ENCODE assay signal across 8 cellular contexts in the genomic region with DNA sequence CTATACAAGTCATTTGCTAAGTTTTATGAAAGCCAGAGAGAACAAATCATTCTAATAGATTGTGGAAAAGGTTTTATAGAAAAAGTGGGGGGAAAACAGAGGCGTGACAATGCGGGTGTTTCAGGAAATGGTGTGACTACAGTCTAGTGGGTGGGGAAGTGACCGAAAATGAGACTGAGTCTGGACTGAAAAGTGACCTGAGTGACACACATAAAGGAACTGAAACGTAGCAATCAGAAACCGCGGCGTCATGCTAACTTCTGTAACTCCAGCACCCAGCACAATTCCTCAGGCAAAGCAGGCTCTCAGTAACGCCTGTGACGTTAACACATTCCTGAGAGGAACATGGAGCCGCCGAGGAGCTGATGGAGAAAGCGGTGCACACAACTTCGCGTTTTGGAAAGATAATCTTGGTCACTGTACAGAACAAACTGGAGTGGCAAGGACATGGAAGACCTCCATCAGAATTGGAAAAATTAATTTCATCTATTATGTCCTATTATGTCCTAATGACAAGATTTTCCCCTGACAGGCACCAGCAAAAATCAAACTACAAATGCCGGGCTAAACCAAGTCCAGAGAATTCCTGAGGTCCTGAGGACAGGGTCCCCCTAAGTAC. TPM values are rescaled to one million over a fixed set of nuclear protein-coding genes. Genes with fewer than 3 reads are reported as not detected.
DNase-seq lines count a peak whose midpoint lies in the region; ATAC-seq and TF ChIP-seq lines count a peak whose summit lies in the region.

No MANE protein-coding gene starts in this region.

- H3K4me1 ChIP-seq in naive thymus-derived CD4-positive, alpha-beta T cell (ENCODE audit: control insufficient read depth in 2 of 2, insufficient read depth in 2 of 2, low read length in 2 of 2): peaks cover 45 to 77% of the 10 kb centered on the region in 2 donors

- H3K36me3 Mint-ChIP-seq in CD14-positive monocyte: no peaks in the 10 kb centered on the region
- H3K36me3 Mint-ChIP-seq in naive thymus-derived CD4-positive, alpha-beta T cell: peaks cover 3 to 47% (median 17%) of the 10 kb centered on the region in 5 donors

- POLR2A ChIA-PET in naive thymus-derived CD4-positive, alpha-beta T cell (lab: Charles Lee): no interaction called here

- TF ChIP-seq CTCF in CD14-positive monocyte (IDR thresholded peaks at IDR 0.05): no peak

- H3K4me3 ChIP-seq in naive thymus-derived CD4-positive, alpha-beta T cell (ENCODE audit: low read length): peak overlapping the region; percentile 0

- H3K27ac Mint-ChIP-seq in CD14-positive monocyte: no peak overlapping the region
- no peak overlapping the region for H3K27ac Mint-ChIP-seq in naive thymus-derived CD4-positive, alpha-beta T cell

- no peaks in the 10 kb centered on the region for H3K9me3 Mint-ChIP-seq in CD14-positive monocyte
- H3K9me3 Mint-ChIP-seq in naive thymus-derived CD4-positive, alpha-beta T cell: peaks cover 0 to 9% (median 0%) of the 10 kb centered on the region in 11 donors

- ATAC-seq in GM19395 (IDR thresholded peaks at IDR 0.05; ENCODE audit: unreplicated experiment) (peak; percentile 87), HG03378 (IDR thresholded peaks at IDR 0.05; ENCODE audit: unreplicated experiment) (peak; percentile 91)
- ATAC-seq in naive thymus-derived CD4-positive, alpha-beta T cell: peak; percentile 73

- no peaks in the 10 kb centered on the region for H3K36me3 ChIP-seq in naive thymus-derived CD4-positive, alpha-beta T cell (ENCODE audit: control insufficient read depth in 2 of 3, insufficient read depth in 3 of 3, low read length in 3 of 3)

- H3K4me3 Mint-ChIP-seq in CD14-positive monocyte: no peak overlapping the region
- H3K4me3 Mint-ChIP-seq in naive thymus-derived CD4-positive, alpha-beta T cell: no peak overlapping the region

- no peaks in the 10 kb centered on the region for H3K27me3 Mint-ChIP-seq in CD14-positive monocyte (ENCODE audit: low read depth in 3 of 3)
- no peaks in the 10 kb centered on the region for H3K27me3 Mint-ChIP-seq in naive thymus-derived CD4-positive, alpha-beta T cell

- intact Hi-C loops in CD14-positive monocyte (cut with micrococcal nuclease): no loop called here
- intact Hi-C loops in naive thymus-derived CD4-positive, alpha-beta T cell (cut with micrococcal nuclease): loop anchor here in 1 of 2 donors (10.0 kb wide), 1 partner anchor 726 kb away; no protein-coding TSS in a partner anchor

- H3K9me3 ChIP-seq in naive thymus-derived CD4-positive, alpha-beta T cell (ENCODE audit: control insufficient read depth in 2 of 3, low read length in 3 of 3): no peaks in the 10 kb centered on the region

- H3K4me1 Mint-ChIP-seq in CD14-positive monocyte: peaks cover 6% of the 10 kb centered on the region
- H3K4me1 Mint-ChIP-seq in naive thymus-derived CD4-positive, alpha-beta T cell: peaks cover 12 to 63% (median 42%) of the 10 kb centered on the region in 7 donors

- CTCF ChIA-PET in naive thymus-derived CD4-positive, alpha-beta T cell (lab: Charles Lee): no interaction called here

- peak; percentile 85 for DNase-seq in CD14-positive monocyte (ENCODE audit: low spot score)
- peak; percentile 50 for DNase-seq in activated T-helper 9 cell treated with anti-CD3 and anti-CD28 coated beads, Interleukin-2, amount 50 U/mL, for 16 hours (ENCODE audit: low read depth)
- peak in 1 of 9 donors; percentile 53 for DNase-seq in naive thymus-derived CD4-positive, alpha-beta T cell
- DNase-seq in NCI-H510A (lab: John Stamatoyannopoulos, UW): no peak
- no peak for DNase-seq in HUDEP-2 (lab: John Stamatoyannopoulos, UW; ENCODE audit: unreplicated experiment in 76 of 76)
- DNase-seq in NCI-H69 (lab: John Stamatoyannopoulos, UW): no peak

- no peaks in the 10 kb centered on the region for H3K27me3 ChIP-seq in naive thymus-derived CD4-positive, alpha-beta T cell (ENCODE audit: control insufficient read depth in 2 of 2, insufficient read depth in 2 of 2, low read length in 2 of 2)

- peak overlapping the region; percentile 55 for H3K27ac ChIP-seq in naive thymus-derived CD4-positive, alpha-beta T cell (ENCODE audit: low read depth, low read length)

RNA-seq across cellular contexts. Expression of gene CD226, which starts 1.4 kb away (rescaled TPM):
- 1 to 10 TPM in 1 of 2 donors, under 1 TPM in 1; 0.53 to 1.1 TPM for polyA plus RNA-seq in CD14-positive monocyte
- total RNA-seq in naive thymus-derived CD4-positive, alpha-beta T cell: 100 to 1,000 TPM in 1 of 5 experiments, 10 to 100 TPM in 4; 43.4 to 103 (median 58.6) TPM
- 10 to 100 TPM; 27.9 to 30.9 TPM for polyA plus RNA-seq in naive thymus-derived CD4-positive, alpha-beta T cell

Comparison
In these comparisons a context has a peak if more than half of its experiments do, and no peak if none do; other contexts are left out.
1. DNase-seq: peak in CD14-positive monocyte (single experiment) and activated T-helper 9 cell treated with anti-CD3 and anti-CD28 coated beads, Interleukin-2, amount 50 U/mL, for 16 hours (single experiment); none in NCI-H510A (single experiment), HUDEP-2 (0 of 76) and NCI-H69 (single experiment).
2. RNA of gene CD226, which starts 1.4 kb away (polyA plus RNA-seq): 27.9 to 30.9 TPM in naive thymus-derived CD4-positive, alpha-beta T cell; 0.53 to 1.1 TPM in CD14-positive monocyte; every median in the first group is over 10 times any median in the second.
3. Peak in every context shown above with its lines, with median percentiles within 50 percentile points of each other: ATAC-seq.